In the genomic region with DNA sequence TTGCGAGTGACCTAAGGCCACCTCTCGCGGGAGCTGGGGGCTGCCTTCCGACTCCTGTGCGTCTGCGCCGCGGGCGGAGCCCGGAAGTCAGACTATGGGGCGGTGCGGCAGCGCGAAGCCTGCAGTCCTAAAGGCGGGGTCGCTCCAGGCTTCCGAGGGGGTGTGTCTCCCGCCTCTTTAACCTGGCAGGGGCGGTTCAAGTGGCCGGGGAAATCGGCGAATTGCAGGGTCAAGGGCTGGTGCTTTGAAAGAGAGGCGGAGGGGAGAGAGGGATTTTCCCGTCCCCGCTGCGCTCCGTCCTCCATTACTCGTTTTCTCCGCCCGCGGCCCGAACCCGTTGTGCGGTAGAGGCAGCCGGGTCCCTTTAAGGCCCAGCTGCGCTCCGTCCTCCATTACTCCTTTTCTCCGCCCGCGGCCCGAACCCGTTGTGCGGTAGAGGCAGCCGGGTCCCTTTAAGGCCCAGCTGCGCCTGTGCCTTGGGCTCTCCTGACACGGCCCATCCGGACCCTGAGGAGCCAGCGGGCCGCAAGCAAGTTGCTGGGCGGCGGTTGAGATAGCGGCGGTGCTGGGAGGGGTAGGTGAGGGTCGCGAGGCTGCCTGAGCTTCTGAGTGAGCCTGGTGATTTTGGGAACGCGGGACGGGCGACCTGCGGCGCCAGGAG, we compare ENCODE assay signal across 8 cellular contexts. TPM values are rescaled to one million over a fixed set of nuclear protein-coding genes. Genes with fewer than 3 reads are reported as not detected.
A peak's percentile ranks its signal among the peaks of the same experiment; 100 is the strongest.
DNase-seq lines count a peak whose midpoint lies in the region; ATAC-seq lines count a peak whose summit lies in the region.
"Not testable (repeated sequence)": the region's sequence is repeated elsewhere in the genome, so short reads cannot be mapped to it uniquely, and the experiment has no call there.

A gene with protein sequence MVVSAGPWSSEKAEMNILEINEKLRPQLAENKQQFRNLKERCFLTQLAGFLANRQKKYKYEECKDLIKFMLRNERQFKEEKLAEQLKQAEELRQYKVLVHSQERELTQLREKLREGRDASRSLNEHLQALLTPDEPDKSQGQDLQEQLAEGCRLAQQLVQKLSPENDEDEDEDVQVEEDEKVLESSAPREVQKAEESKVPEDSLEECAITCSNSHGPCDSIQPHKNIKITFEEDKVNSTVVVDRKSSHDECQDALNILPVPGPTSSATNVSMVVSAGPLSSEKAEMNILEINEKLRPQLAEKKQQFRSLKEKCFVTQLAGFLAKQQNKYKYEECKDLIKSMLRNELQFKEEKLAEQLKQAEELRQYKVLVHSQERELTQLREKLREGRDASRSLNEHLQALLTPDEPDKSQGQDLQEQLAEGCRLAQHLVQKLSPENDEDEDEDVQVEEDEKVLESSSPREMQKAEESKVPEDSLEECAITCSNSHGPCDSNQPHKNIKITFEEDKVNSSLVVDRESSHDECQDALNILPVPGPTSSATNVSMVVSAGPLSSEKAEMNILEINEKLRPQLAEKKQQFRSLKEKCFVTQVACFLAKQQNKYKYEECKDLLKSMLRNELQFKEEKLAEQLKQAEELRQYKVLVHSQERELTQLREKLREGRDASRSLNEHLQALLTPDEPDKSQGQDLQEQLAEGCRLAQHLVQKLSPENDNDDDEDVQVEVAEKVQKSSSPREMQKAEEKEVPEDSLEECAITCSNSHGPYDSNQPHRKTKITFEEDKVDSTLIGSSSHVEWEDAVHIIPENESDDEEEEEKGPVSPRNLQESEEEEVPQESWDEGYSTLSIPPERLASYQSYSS (N-terminal part only) (plus strand): TSS at position 83 of the 661 bp plus-strand sequence. CDS start 21,820 bp downstream, outside the sequence.

- peak; percentile 73 for ATAC-seq in GM21360 (IDR thresholded peaks at IDR 0.05; ENCODE audit: unreplicated experiment)
- peak; percentile 95 for ATAC-seq in activated CD8-positive, alpha-beta T cell treated with anti-CD3 and anti-CD28 coated beads, Interleukin-2, amount 10 ng/mL, durations not matched to agents 7 days and 5 days

- H3K36me3 Mint-ChIP-seq in CD8-positive, alpha-beta memory T cell; activated CD8-positive, alpha-beta T cell treated with anti-CD3 and anti-CD28 coated beads, Interleukin-2, amount 10 ng/mL, durations not matched to agents 7 days and 5 days (ENCODE audit: low read depth): not testable (repeated sequence)

- H3K27me3 ChIP-seq in CD8-positive, alpha-beta memory T cell (ENCODE audit: insufficient read depth, low read length, poor library complexity, severe bottlenecking) = not testable (repeated sequence)

- H3K9me3 ChIP-seq in CD8-positive, alpha-beta memory T cell (ENCODE audit: low read length) = not testable (repeated sequence)

- not testable (repeated sequence) for H3K9me3 Mint-ChIP-seq in CD8-positive, alpha-beta memory T cell; activated CD8-positive, alpha-beta T cell treated with anti-CD3 and anti-CD28 coated beads, Interleukin-2, amount 10 ng/mL, durations not matched to agents 7 days and 5 days (ENCODE audit: insufficient read depth)

- H3K27ac ChIP-seq in CD8-positive, alpha-beta memory T cell (ENCODE audit: low read depth, low read length) = peak within 1 kb of the TSS; percentile 47

- peaks cover 16 to 28% (median 23%) of the 10 kb centered on the region in 3 donors for H3K4me1 Mint-ChIP-seq in CD8-positive, alpha-beta memory T cell
- H3K4me1 Mint-ChIP-seq in activated CD8-positive, alpha-beta T cell treated with anti-CD3 and anti-CD28 coated beads, Interleukin-2, amount 10 ng/mL, durations not matched to agents 7 days and 5 days (ENCODE audit: low read depth) = peaks cover 25% of the 10 kb centered on the region

- H3K4me1 ChIP-seq in CD8-positive, alpha-beta memory T cell (ENCODE audit: insufficient read depth, low read length) = not testable (repeated sequence)

- peak within 1 kb of the TSS; percentile 91 to 99 (median 94) for H3K4me3 Mint-ChIP-seq in CD8-positive, alpha-beta memory T cell
- peak within 1 kb of the TSS; percentile 90 for H3K4me3 Mint-ChIP-seq in activated CD8-positive, alpha-beta T cell treated with anti-CD3 and anti-CD28 coated beads, Interleukin-2, amount 10 ng/mL, durations not matched to agents 7 days and 5 days

- DNase-seq in CD8-positive, alpha-beta memory T cell = peak; percentile 64 to 85 (median 81)
- DNase-seq in HT1080 (ENCODE audit: low read depth) (peak; percentile 81), NOMO-1 (lab: John Stamatoyannopoulos, UW; ENCODE audit: unreplicated experiment in 2 of 2) (peak; percentile 60 to 62), medulla oblongata (ENCODE audit: extremely low spot score) (peak; percentile 87)
- DNase-seq in activated CD8-positive, alpha-beta T cell treated with anti-CD3 and anti-CD28 coated beads, Interleukin-2, amount 10 ng/mL, durations not matched to agents 7 days and 5 days = peak; percentile 93
- peak; percentile 59 for DNase-seq in effector CD4-positive, alpha-beta T cell
- DNase-seq in stimulated activated CD4-positive, alpha-beta T cell treated with anti-CD3 and anti-CD28 coated beads, TNF-alpha, amount 100 ng/mL, for 1 hour (ENCODE audit: low read depth in 3 of 3, low spot score in 1 of 3) = peak; percentile 52 to 60 (median 54)

- peak within 1 kb of the TSS; percentile 58 for H3K4me3 ChIP-seq in CD8-positive, alpha-beta memory T cell (ENCODE audit: low read length)

- POLR2A ChIA-PET in CD8-positive, alpha-beta memory T cell (lab: Charles Lee) = not testable (repeated sequence)
- POLR2A ChIA-PET in activated CD8-positive, alpha-beta T cell treated with anti-CD3 and anti-CD28 coated beads, Interleukin-2, amount 10 ng/mL, durations not matched to agents 7 days and 5 days (lab: Charles Lee) = interaction anchor here (0.6 to 2.3 kb wide), 2 partner anchors 71 to 146 kb away, joined by 3 to 9 read pairs; no protein-coding TSS in a partner anchor

- not testable (repeated sequence) for H3K36me3 ChIP-seq in CD8-positive, alpha-beta memory T cell (ENCODE audit: insufficient read depth, low read length)

- not testable (repeated sequence) for H3K27me3 Mint-ChIP-seq in CD8-positive, alpha-beta memory T cell; activated CD8-positive, alpha-beta T cell treated with anti-CD3 and anti-CD28 coated beads, Interleukin-2, amount 10 ng/mL, durations not matched to agents 7 days and 5 days (ENCODE audit: low read depth)

- CTCF ChIA-PET in CD8-positive, alpha-beta memory T cell (lab: Charles Lee); activated CD8-positive, alpha-beta T cell treated with anti-CD3 and anti-CD28 coated beads, Interleukin-2, amount 10 ng/mL, durations not matched to agents 7 days and 5 days (lab: Charles Lee): not testable (repeated sequence)

- peak within 1 kb of the TSS; percentile 90 to 96 (median 93) for H3K27ac Mint-ChIP-seq in CD8-positive, alpha-beta memory T cell
- peak within 1 kb of the TSS; percentile 89 for H3K27ac Mint-ChIP-seq in activated CD8-positive, alpha-beta T cell treated with anti-CD3 and anti-CD28 coated beads, Interleukin-2, amount 10 ng/mL, durations not matched to agents 7 days and 5 days

RNA-seq across cellular contexts. Expression of the gene that starts here (rescaled TPM):
- 10 to 100 TPM; 11.0 to 11.3 TPM for total RNA-seq in CD8-positive, alpha-beta memory T cell
- 5.2 TPM for polyA plus RNA-seq in CD8-positive, alpha-beta memory T cell
- 1.7 and 2.3 TPM in 2 replicates for total RNA-seq in HT1080 (2014; rRNA removed; shearing (Covaris generic))
- polyA plus RNA-seq in HT1080 (2015; cell fraction: cytosol; rRNA removed) = 1.1 and 1.4 TPM in 2 replicates
- 7.1 and 8.1 TPM in 2 replicates for polyA plus RNA-seq in HT1080 (2015; cell fraction: nucleus; rRNA removed)
- total RNA-seq in activated CD8-positive, alpha-beta T cell treated with anti-CD3 and anti-CD28 coated beads, Interleukin-2, amount 10 ng/mL, durations not matched to agents 7 days and 5 days = 10 to 100 TPM; 11.3 to 12.1 TPM

Comparison
In these comparisons a context has a peak if more than half of its experiments do, and no peak if none do; other contexts are left out.
1. Peak in every context shown above with its lines: DNase-seq, ATAC-seq, H3K4me3 ChIP-seq and H3K27ac ChIP-seq.